ENCODE assay signal across 8 cellular contexts in the genomic region with DNA sequence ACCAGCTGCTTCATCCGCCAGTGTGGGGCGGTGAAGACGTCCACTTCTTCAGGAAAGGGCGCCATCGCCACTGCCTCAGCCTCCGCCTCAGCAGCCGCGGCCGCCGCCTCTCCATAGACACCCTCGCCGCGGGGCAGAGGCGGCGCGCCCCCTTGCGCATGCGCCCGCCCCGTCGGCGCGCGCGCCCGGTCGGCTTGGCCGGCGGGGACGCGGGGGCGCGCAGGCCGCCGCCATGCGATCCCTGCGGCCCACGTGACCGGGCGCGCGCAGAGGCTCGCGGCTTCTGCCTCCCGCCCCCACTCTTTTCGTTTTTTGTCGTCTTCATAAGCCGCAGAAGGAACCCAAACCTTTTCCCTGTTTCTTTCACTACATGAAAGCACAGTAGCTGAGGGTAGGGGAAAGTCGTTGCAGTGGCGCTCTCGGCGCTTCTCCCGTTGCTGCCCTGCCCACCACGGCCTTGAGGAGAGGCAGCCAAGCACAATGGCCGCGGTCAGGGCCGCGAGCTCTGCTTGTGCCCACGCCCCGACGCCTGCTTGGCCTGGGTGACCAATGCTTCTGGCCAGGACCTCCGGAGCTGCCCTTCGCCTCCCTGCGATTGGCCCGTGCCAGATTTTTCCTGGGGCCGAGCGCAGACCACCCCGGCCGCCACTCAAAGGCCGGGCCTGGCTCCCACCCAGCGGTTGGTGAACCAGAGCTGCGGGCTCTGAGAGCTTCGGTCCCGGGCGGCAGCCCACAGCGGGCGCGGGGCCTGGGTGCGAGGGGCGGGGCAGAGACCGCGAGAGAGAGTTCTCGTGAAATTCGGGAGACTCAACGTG. TPM values are rescaled to one million over a fixed set of nuclear protein-coding genes. Genes with fewer than 3 reads are reported as not detected.
DNase-seq lines count a peak whose midpoint lies in the region; ATAC-seq and TF ChIP-seq lines count a peak whose summit lies in the region.

A gene with protein sequence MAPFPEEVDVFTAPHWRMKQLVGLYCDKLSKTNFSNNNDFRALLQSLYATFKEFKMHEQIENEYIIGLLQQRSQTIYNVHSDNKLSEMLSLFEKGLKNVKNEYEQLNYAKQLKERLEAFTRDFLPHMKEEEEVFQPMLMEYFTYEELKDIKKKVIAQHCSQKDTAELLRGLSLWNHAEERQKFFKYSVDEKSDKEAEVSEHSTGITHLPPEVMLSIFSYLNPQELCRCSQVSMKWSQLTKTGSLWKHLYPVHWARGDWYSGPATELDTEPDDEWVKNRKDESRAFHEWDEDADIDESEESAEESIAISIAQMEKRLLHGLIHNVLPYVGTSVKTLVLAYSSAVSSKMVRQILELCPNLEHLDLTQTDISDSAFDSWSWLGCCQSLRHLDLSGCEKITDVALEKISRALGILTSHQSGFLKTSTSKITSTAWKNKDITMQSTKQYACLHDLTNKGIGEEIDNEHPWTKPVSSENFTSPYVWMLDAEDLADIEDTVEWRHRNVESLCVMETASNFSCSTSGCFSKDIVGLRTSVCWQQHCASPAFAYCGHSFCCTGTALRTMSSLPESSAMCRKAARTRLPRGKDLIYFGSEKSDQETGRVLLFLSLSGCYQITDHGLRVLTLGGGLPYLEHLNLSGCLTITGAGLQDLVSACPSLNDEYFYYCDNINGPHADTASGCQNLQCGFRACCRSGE (minus strand): TSS at position 135 of the 815 bp plus-strand sequence. CDS start 70 bp downstream, at position 65.

- H3K27me3 ChIP-seq in OCI-LY1 (ENCODE audit: insufficient read depth, low read length) (no peaks in the 10 kb centered on the region), mucosa of stomach (ENCODE audit: control insufficient read depth, insufficient read depth, low read length) (no peaks in the 10 kb centered on the region)

- peak within 1 kb of the TSS; percentile 86 for H3K4me3 Mint-ChIP-seq in Calu3 (ENCODE audit: low read depth, unreplicated experiment)

- TF ChIP-seq CTCF in Calu3 (IDR thresholded peaks at IDR 0.05; ENCODE audit: unreplicated experiment) = no peak
- no peak for TF ChIP-seq CTCF in OCI-LY1 (IDR thresholded peaks at IDR 0.05; ENCODE audit: low read length)
- TF ChIP-seq CTCF in epithelial cell of proximal tubule (conservative IDR thresholded peaks at IDR 0.05; ENCODE audit: low read depth, low read length) = no peak

- intact Hi-C loops in Calu3 (cut with micrococcal nuclease; ENCODE audit: unreplicated experiment) = no loop called here

- no peaks in the 10 kb centered on the region for H3K27me3 Mint-ChIP-seq in Calu3 (ENCODE audit: unreplicated experiment)

- no TSS peak for BruUV-seq in Calu3 (replicated peaks; lab: Mats Ljungman, UMichigan)

- ATAC-seq in GM21367 (IDR thresholded peaks at IDR 0.05; ENCODE audit: unreplicated experiment) = peak; percentile 58

- peaks cover 47% of the 10 kb centered on the region for H3K4me1 ChIP-seq in OCI-LY1 (ENCODE audit: insufficient read depth, low read length, severe bottlenecking)
- H3K4me1 ChIP-seq in mucosa of stomach (ENCODE audit: control insufficient read depth, insufficient read depth, low read length) = peaks cover 15% of the 10 kb centered on the region

- DNase-seq in Calu3 (peak; percentile 81), HT1080 (ENCODE audit: low read depth) (peak; percentile 72), activated T-cell treated with anti-CD3 and anti-CD28 coated beads for 4 hours (peak; percentile 69), epithelial cell of proximal tubule (ENCODE audit: low read depth) (no peak)
- peak; percentile 58 to 63 for DNase-seq in stimulated activated CD8-positive, alpha-beta memory T cell treated with anti-CD3 and anti-CD28 coated beads, Interleukin-7, amount 100 ng/mL, for 1 hour (ENCODE audit: low read depth in 2 of 2)

- H3K36me3 ChIP-seq in OCI-LY1 (ENCODE audit: insufficient read depth, low read length) (no peaks in the 10 kb centered on the region), mucosa of stomach (ENCODE audit: control insufficient read depth, insufficient read depth, low read length) (no peaks in the 10 kb centered on the region)

- CTCF ChIA-PET in Calu3 (lab: Charles Lee) = no interaction called here

- H3K36me3 Mint-ChIP-seq in Calu3 (ENCODE audit: insufficient read depth, unreplicated experiment) = peaks cover 34% of the 10 kb centered on the region

- peaks cover 9% of the 10 kb centered on the region for H3K4me1 Mint-ChIP-seq in Calu3 (ENCODE audit: low read depth, unreplicated experiment)

- no peak within 1 kb of the TSS for H2AFZ ChIP-seq in OCI-LY1 (ENCODE audit: low read length)

- peak within 1 kb of the TSS; percentile 83 for H3K27ac ChIP-seq in OCI-LY1 (ENCODE audit: low read depth, low read length, poor library complexity, severe bottlenecking)

- no peaks in the 10 kb centered on the region for H3K9me3 Mint-ChIP-seq in Calu3 (ENCODE audit: low read depth, unreplicated experiment)

- H3K9ac ChIP-seq in OCI-LY1 (ENCODE audit: low read length) (peak within 1 kb of the TSS; percentile 97), mucosa of stomach (ENCODE audit: low read length) (peak within 1 kb of the TSS; percentile 96)

- H3K9me3 ChIP-seq in OCI-LY1 (ENCODE audit: low read length) = no peaks in the 10 kb centered on the region
- H3K9me3 ChIP-seq in mucosa of stomach (ENCODE audit: control insufficient read depth, low read length) = no peaks in the 10 kb centered on the region

- peak within 1 kb of the TSS; percentile 97 for H3K4me2 ChIP-seq in OCI-LY1 (ENCODE audit: low read length)

- peaks cover 36% of the 10 kb centered on the region for H3K79me2 ChIP-seq in OCI-LY1 (ENCODE audit: insufficient read depth, low read length)

- H3F3A ChIP-seq in OCI-LY1 (ENCODE audit: insufficient read depth, low read length) = no peaks in the 10 kb centered on the region; the same call in 1 of the 2 replicates

- H3K9me2 ChIP-seq in OCI-LY1 (ENCODE audit: low read depth, low read length) = no peaks in the 10 kb centered on the region

- H3K4me3 ChIP-seq in OCI-LY1 (ENCODE audit: low read depth, low read length, poor library complexity, severe bottlenecking) (peak within 1 kb of the TSS; percentile 79), epithelial cell of proximal tubule (ENCODE audit: low read depth, low read length) (peak within 1 kb of the TSS; percentile 74), mucosa of stomach (ENCODE audit: low read length) (peak within 1 kb of the TSS; percentile 94)

- H3K27ac Mint-ChIP-seq in Calu3 (ENCODE audit: unreplicated experiment) = peak within 1 kb of the TSS; percentile 97

- no peaks in the 10 kb centered on the region for H4K20me1 ChIP-seq in OCI-LY1 (ENCODE audit: insufficient read depth, low read length)

RNA-seq across cellular contexts. Expression of the gene that starts here (rescaled TPM):
- 26.4 and 27.0 TPM in 2 replicates for total RNA-seq in Calu3 (2022)
- 83.0 and 95.5 TPM in 2 replicates for total RNA-seq in HT1080 (2014; rRNA removed; shearing (Covaris generic))
- 47.6 and 53.6 TPM in 2 replicates for polyA plus RNA-seq in HT1080 (2015; cell fraction: cytosol; rRNA removed)
- 59.6 and 61.3 TPM in 2 replicates for polyA plus RNA-seq in HT1080 (2015; cell fraction: nucleus; rRNA removed)
- 64.1 and 117 TPM in 2 replicates for total RNA-seq in epithelial cell of proximal tubule
